17 cellular contexts compared by ENCODE assay signal in the genomic region with DNA sequence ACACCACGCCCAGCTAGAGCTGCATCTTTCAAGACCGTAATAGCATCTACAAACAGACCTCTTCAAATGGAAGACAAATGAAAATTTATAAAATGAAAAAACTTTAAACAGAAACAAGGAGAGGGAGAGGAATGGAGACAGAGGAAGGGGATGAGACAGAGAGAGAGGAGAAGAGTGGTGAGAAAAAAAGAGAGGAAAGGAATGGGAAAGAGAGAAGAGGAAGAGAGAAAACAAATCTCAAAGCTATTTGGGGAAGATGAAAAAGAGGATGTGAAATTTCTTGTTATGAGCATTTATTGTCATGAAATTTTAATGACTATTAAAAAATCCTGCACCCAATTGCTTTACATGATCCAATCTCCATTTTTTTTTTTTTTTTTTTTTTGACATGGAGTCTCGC.
DNase-seq lines count a peak whose midpoint lies in the region; ATAC-seq lines count a peak whose summit lies in the region.
"Had no signal": no experiment of that assay in that cellular context is flagged by ENCODE, and none has a peak within 500 bp of the region (broad histone marks: within the 10 kb centered on the region; RNA-seq: fewer than 3 reads in every experiment).

No MANE protein-coding gene starts in this region.

- DNase-seq in Karpas-422 = no peak
- DNase-seq in memory B cell (ENCODE audit: low spot score in 2 of 2) = no peak
- DNase-seq in stimulated activated CD4-positive, alpha-beta T cell treated with anti-CD3 and anti-CD28 coated beads, Interleukin-4, amount 100 ng/mL, for 4 hours = no peak
- no peak for DNase-seq in H4 (ENCODE audit: low spot score)
- DNase-seq: ACHN, HCEC 1CT, NCI-H1417, NCI-H187, NCI-H2107, NCI-H510A treated with DMSO at 0.1 percent for 48 hours, NCI-H774, T-helper 2 cell had no signal

- H3K27ac Mint-ChIP-seq in memory B cell = peak overlapping the region; percentile 36

- H3K9me2 ChIP-seq in Karpas-422 (replicated peaks; ENCODE audit: insufficient read depth, low read length) = no peaks in the 10 kb centered on the region

- no peak overlapping the region for H3K4me3 ChIP-seq in Karpas-422 (ENCODE audit: low read length)
- H3K4me3 ChIP-seq: SJSA1 had no signal

- H4K20me1 ChIP-seq in Karpas-422 (ENCODE audit: insufficient read depth, low read depth, low read length) = no peaks in the 10 kb centered on the region

- peaks cover 14% of the 10 kb centered on the region for H3K4me1 ChIP-seq in Karpas-422 (ENCODE audit: low read length)
- H3K4me1 ChIP-seq: SJSA1 had no signal

- no peak overlapping the region for H3K4me3 Mint-ChIP-seq in memory B cell

- peak; percentile 60 for ATAC-seq in GM18502 (IDR thresholded peaks at IDR 0.05; ENCODE audit: poor library complexity, unreplicated experiment)
- ATAC-seq in GM19351 (IDR thresholded peaks at IDR 0.05; ENCODE audit: unreplicated experiment) = peak; percentile 40
- no peak for ATAC-seq in memory B cell (ENCODE audit: low read depth)
- no peak for ATAC-seq in GM18498 (IDR thresholded peaks at IDR 0.05; ENCODE audit: unreplicated experiment)

- H3K79me2 ChIP-seq in Karpas-422 (ENCODE audit: low read length) = no peaks in the 10 kb centered on the region

- peaks cover 9% of the 10 kb centered on the region for H3K9me3 Mint-ChIP-seq in memory B cell

- H3K4me2 ChIP-seq in Karpas-422 (ENCODE audit: low read depth, low read length, poor library complexity, severe bottlenecking) = no peak overlapping the region

- 0 out of 2 replicates have a peak overlapping the region, but pooled peaks have one; percentile 47 for H3K27ac ChIP-seq in Karpas-422 (ENCODE audit: low read length)
- H3K27ac ChIP-seq: C4-2B, SJSA1 had no signal

- no peaks in the 10 kb centered on the region for H3K36me3 ChIP-seq in Karpas-422 (ENCODE audit: insufficient read depth, low read length)
- H3K36me3 ChIP-seq: SJSA1 had no signal

- no peaks in the 10 kb centered on the region for H3K27me3 Mint-ChIP-seq in memory B cell

- H3K9me3 ChIP-seq in Karpas-422 (ENCODE audit: low read length) = no peaks in the 10 kb centered on the region; the same call in none of the 2 replicates
- H3K9me3 ChIP-seq: SJSA1 had no signal

- H3K36me3 Mint-ChIP-seq in memory B cell = no peaks in the 10 kb centered on the region

- no peaks in the 10 kb centered on the region for H3K27me3 ChIP-seq in Karpas-422 (ENCODE audit: low read length)

- no peak overlapping the region for H3K9ac ChIP-seq in Karpas-422 (ENCODE audit: low read length)

- H3K4me1 Mint-ChIP-seq in memory B cell = peaks cover 6% of the 10 kb centered on the region

- H2AFZ ChIP-seq in Karpas-422 (ENCODE audit: low read length) = no peak overlapping the region

Comparison
In these comparisons a context has a peak if more than half of its experiments do, and no peak if none do; other contexts are left out.
1. ATAC-seq: peak in GM18502 (single experiment) and GM19351 (single experiment); none in memory B cell (single experiment) and GM18498 (single experiment).